In genomic region chr1:75412616-75413015, GRCh38 we compare ENCODE assay signal across 19 cellular contexts.
"Had no signal": no experiment of that assay in that cellular context is flagged by ENCODE, and none has a peak within 500 bp of the region (broad histone marks: within the 10 kb centered on the region; RNA-seq: fewer than 3 reads in every experiment).

No MANE protein-coding gene starts in this region.

- H3K9me3 ChIP-seq: lower lobe of right lung had no signal

- H3K27ac Mint-ChIP-seq: activated CD4-positive, alpha-beta T cell treated with anti-CD3 and anti-CD28 coated beads, Interleukin-2, amount 10 ng/mL, durations not matched to agents 7 days and 5 days; activated CD8-positive, alpha-beta T cell treated with anti-CD3 and anti-CD28 coated beads, Interleukin-2, amount 10 ng/mL, durations not matched to agents 7 days and 5 days; activated naive CD8-positive, alpha-beta T cell treated with anti-CD3 and anti-CD28 coated beads, Interleukin-2, amount 10 ng/mL, durations not matched to agents 7 days and 5 days; activated T-cell treated with anti-CD3 and anti-CD28 coated beads, Interleukin-2, amount 50 U/mL, for 24 hours; activated T-helper 2 cell treated with anti-CD3 and anti-CD28 coated beads, Interferon-gamma antibody, Interleukin-2, Interleukin-4, amounts not matched to agents 10 μg/mL and 5 μg/mL and 100 μg/mL, durations not matched to agents 14 hours and 24 hours and 36 hours; brain; natural killer cell; stimulated activated naive B cell treated with anti-CD40 and anti-IgM and Interleukin-4, amounts not matched to agents 10 μg/mL and 1 μg/mL and 100 μg/mL, for 72 hours; T-helper 1 cell treated with Interleukin-12 subunit alpha and Interleukin-12 subunit beta and Interleukin-4 antibody, amounts not matched to agents 30 μg/mL and 1 μg/mL, for 36 hours had no signal

- H3K36me3 ChIP-seq: lower lobe of right lung, sigmoid colon, spleen had no signal

- H3K4me1 ChIP-seq: lower lobe of right lung, sigmoid colon, spleen had no signal

- ATAC-seq: activated CD4-positive, CD25-positive, alpha-beta regulatory T cell treated with anti-CD3 and anti-CD28 coated beads, Interleukin-2, amount 50 U/mL, for 24 hours; activated CD8-positive, alpha-beta T cell treated with anti-CD3 and anti-CD28 coated beads, Interleukin-2, amount 10 ng/mL, durations not matched to agents 7 days and 5 days; esophagus mucosa; left colon; lower lobe of right lung; natural killer cell; stimulated activated naive B cell treated with anti-CD40 and anti-IgM and Interleukin-4, amounts not matched to agents 10 μg/mL and 1 μg/mL and 100 μg/mL, for 72 hours had no signal

- H3K27ac ChIP-seq: coronary artery, lower lobe of right lung, sigmoid colon, spleen had no signal

- DNase-seq: activated CD4-positive, alpha-beta T cell treated with anti-CD3 and anti-CD28 coated beads, Interleukin-2, amount 10 ng/mL, durations not matched to agents 7 days and 5 days; activated CD8-positive, alpha-beta T cell treated with anti-CD3 and anti-CD28 coated beads, Interleukin-2, amount 10 ng/mL, durations not matched to agents 7 days and 5 days; activated naive CD4-positive, alpha-beta T cell treated with Interleukin-2 at 50 U/mL for 16 hours; activated naive CD8-positive, alpha-beta T cell treated with anti-CD3 and anti-CD28 coated beads, Interleukin-2, amount 10 ng/mL, durations not matched to agents 7 days and 5 days; activated T-cell treated with anti-CD3 and anti-CD28 coated beads, Interleukin-2, amount 50 U/mL, for 24 hours; amygdala; left colon; lower lobe of right lung; natural killer cell; nucleus accumbens; sigmoid colon; spleen; stimulated activated naive B cell treated with anti-CD40 and anti-IgM and Interleukin-4, amounts not matched to agents 10 μg/mL and 1 μg/mL and 100 μg/mL, for 72 hours had no signal

- H3K27me3 ChIP-seq: sigmoid colon, spleen had no signal

- H3K36me3 Mint-ChIP-seq: activated naive CD8-positive, alpha-beta T cell treated with anti-CD3 and anti-CD28 coated beads, Interleukin-2, amount 10 ng/mL, durations not matched to agents 7 days and 5 days; natural killer cell; stimulated activated naive B cell treated with anti-CD40 and anti-IgM and Interleukin-4, amounts not matched to agents 10 μg/mL and 1 μg/mL and 100 μg/mL, for 72 hours had no signal

- H3K4me1 Mint-ChIP-seq: activated CD4-positive, alpha-beta T cell treated with anti-CD3 and anti-CD28 coated beads, Interleukin-2, amount 10 ng/mL, durations not matched to agents 7 days and 5 days; activated naive CD8-positive, alpha-beta T cell treated with anti-CD3 and anti-CD28 coated beads, Interleukin-2, amount 10 ng/mL, durations not matched to agents 7 days and 5 days; brain; natural killer cell; stimulated activated naive B cell treated with anti-CD40 and anti-IgM and Interleukin-4, amounts not matched to agents 10 μg/mL and 1 μg/mL and 100 μg/mL, for 72 hours had no signal

- H3K27me3 Mint-ChIP-seq: activated CD4-positive, alpha-beta T cell treated with anti-CD3 and anti-CD28 coated beads, Interleukin-2, amount 10 ng/mL, durations not matched to agents 7 days and 5 days; activated naive CD8-positive, alpha-beta T cell treated with anti-CD3 and anti-CD28 coated beads, Interleukin-2, amount 10 ng/mL, durations not matched to agents 7 days and 5 days; activated T-cell treated with anti-CD3 and anti-CD28 coated beads, Interleukin-2, amount 50 U/mL, for 24 hours; stimulated activated naive B cell treated with anti-CD40 and anti-IgM and Interleukin-4, amounts not matched to agents 10 μg/mL and 1 μg/mL and 100 μg/mL, for 72 hours had no signal

- H3K4me3 Mint-ChIP-seq: activated CD4-positive, alpha-beta T cell treated with anti-CD3 and anti-CD28 coated beads, Interleukin-2, amount 10 ng/mL, durations not matched to agents 7 days and 5 days; activated CD8-positive, alpha-beta T cell treated with anti-CD3 and anti-CD28 coated beads, Interleukin-2, amount 10 ng/mL, durations not matched to agents 7 days and 5 days; activated naive CD8-positive, alpha-beta T cell treated with anti-CD3 and anti-CD28 coated beads, Interleukin-2, amount 10 ng/mL, durations not matched to agents 7 days and 5 days; activated T-cell treated with anti-CD3 and anti-CD28 coated beads, Interleukin-2, amount 50 U/mL, for 24 hours; brain; natural killer cell; stimulated activated naive B cell treated with anti-CD40 and anti-IgM and Interleukin-4, amounts not matched to agents 10 μg/mL and 1 μg/mL and 100 μg/mL, for 72 hours; T-helper 1 cell treated with Interleukin-12 subunit alpha and Interleukin-12 subunit beta and Interleukin-4 antibody, amounts not matched to agents 30 μg/mL and 1 μg/mL, for 36 hours had no signal

- H3K4me3 ChIP-seq: coronary artery, lower lobe of right lung, sigmoid colon, spleen had no signal

- H3K9me3 Mint-ChIP-seq: activated naive CD8-positive, alpha-beta T cell treated with anti-CD3 and anti-CD28 coated beads, Interleukin-2, amount 10 ng/mL, durations not matched to agents 7 days and 5 days had no signal
